25 cellular contexts compared by ENCODE assay signal in the genomic region with DNA sequence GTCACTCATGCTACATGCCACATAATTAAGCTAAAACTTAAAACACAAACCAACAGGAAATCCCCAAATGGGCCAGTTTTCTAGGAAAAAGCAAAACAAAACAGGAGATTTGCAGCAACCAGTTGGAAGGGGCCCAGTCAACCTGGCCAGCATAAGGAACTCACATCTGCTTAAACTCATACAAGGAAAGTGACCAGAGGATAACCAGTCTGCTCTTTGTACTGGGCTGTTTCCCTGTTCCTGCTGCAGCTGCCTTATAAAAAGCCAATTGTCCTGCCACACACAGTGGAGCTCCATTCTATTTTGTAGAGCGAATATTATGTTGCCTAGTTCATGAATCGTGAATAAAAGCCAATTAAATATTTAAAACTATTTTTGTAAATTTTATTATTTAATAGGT.
"Had no signal": no experiment of that assay in that cellular context is flagged by ENCODE, and none has a peak within 500 bp of the region (broad histone marks: within the 10 kb centered on the region; RNA-seq: fewer than 3 reads in every experiment).

No MANE protein-coding gene starts in this region.

- H3K27ac ChIP-seq: adrenal gland, hepatocyte, prostate gland, skin epidermis, testis, uterus had no signal

- H3K27me3 Mint-ChIP-seq: activated naive CD8-positive, alpha-beta T cell; central memory CD8-positive, alpha-beta T cell; naive thymus-derived CD4-positive, alpha-beta T cell; stimulated activated memory B cell treated with anti-CD40 and anti-IgM and Interleukin-4, amounts not matched to agents 10 μg/mL and 1 μg/mL and 100 μg/mL, for 72 hours; T-helper 17 cell had no signal

- ATAC-seq: activated T-cell treated with anti-CD3 and anti-CD28 coated beads, Interleukin-2, amount 50 U/mL, for 4 hours; naive thymus-derived CD4-positive, alpha-beta T cell; stimulated activated memory B cell treated with anti-CD40 and anti-IgM and Interleukin-4, amounts not matched to agents 10 μg/mL and 1 μg/mL and 100 μg/mL, for 72 hours; T-helper 17 cell had no signal

- H3K4me3 ChIP-seq: adrenal gland, hepatocyte, prostate gland, skin epidermis, testis, uterus had no signal

- H3K9me3 ChIP-seq: prostate gland, testis had no signal

- H3K4me1 ChIP-seq: prostate gland, testis, uterus had no signal

- H3K4me1 Mint-ChIP-seq: central memory CD8-positive, alpha-beta T cell; neural crest cell; stimulated activated memory B cell treated with anti-CD40 and anti-IgM and Interleukin-4, amounts not matched to agents 10 μg/mL and 1 μg/mL and 100 μg/mL, for 72 hours had no signal

- H3K4me3 Mint-ChIP-seq: activated naive CD8-positive, alpha-beta T cell; activated T-cell treated with anti-CD3 and anti-CD28 coated beads, Interleukin-2, amount 50 U/mL, for 4 hours; central memory CD8-positive, alpha-beta T cell; naive thymus-derived CD4-positive, alpha-beta T cell; neural crest cell; stimulated activated memory B cell treated with anti-CD40 and anti-IgM and Interleukin-4, amounts not matched to agents 10 μg/mL and 1 μg/mL and 100 μg/mL, for 72 hours; T-helper 17 cell had no signal

- H3K27me3 ChIP-seq: adrenal gland, hepatocyte, testis, uterus had no signal

- H3K9me3 Mint-ChIP-seq: activated T-helper 2 cell treated with anti-CD3 and anti-CD28 coated beads, Interferon-gamma antibody, Interleukin-2, Interleukin-4, amounts not matched to agents 10 μg/mL and 5 μg/mL and 100 μg/mL, durations not matched to agents 14 hours and 24 hours and 36 hours; central memory CD8-positive, alpha-beta T cell had no signal

- DNase-seq: activated CD4-positive, alpha-beta T cell treated with anti-CD3 and anti-CD28 coated beads for 4 hours; activated CD4-positive, alpha-beta T cell treated with anti-CD3 and anti-CD28 coated beads, Interleukin-2, amount 50 U/mL, for 48 hours; activated CD4-positive, CD25-positive, alpha-beta regulatory T cell; activated CD8-positive, alpha-beta memory T cell treated with anti-CD3 and anti-CD28 coated beads, Interleukin-2, amount 50 U/mL, for 48 hours; activated naive CD4-positive, alpha-beta T cell; activated T-cell treated with anti-CD3 and anti-CD28 coated beads, Interleukin-2, amount 50 U/mL, for 4 hours; adrenal gland; effector memory CD4-positive, alpha-beta T cell; mesenchymal stem cell; naive thymus-derived CD4-positive, alpha-beta T cell; occipital lobe; right cardiac atrium; SW 1271; T-helper 17 cell; testis; trophoblast cell; uterus had no signal

- H3K27ac Mint-ChIP-seq: activated naive CD8-positive, alpha-beta T cell; activated T-helper 2 cell treated with anti-CD3 and anti-CD28 coated beads, Interferon-gamma antibody, Interleukin-2, Interleukin-4, amounts not matched to agents 10 μg/mL and 5 μg/mL and 100 μg/mL, durations not matched to agents 14 hours and 24 hours and 36 hours; naive thymus-derived CD4-positive, alpha-beta T cell; stimulated activated memory B cell treated with anti-CD40 and anti-IgM and Interleukin-4, amounts not matched to agents 10 μg/mL and 1 μg/mL and 100 μg/mL, for 72 hours; T-helper 17 cell had no signal

- H3K36me3 ChIP-seq: adrenal gland, prostate gland, uterus had no signal
